ENCODE assay signal across 10 cellular contexts in the genomic region with DNA sequence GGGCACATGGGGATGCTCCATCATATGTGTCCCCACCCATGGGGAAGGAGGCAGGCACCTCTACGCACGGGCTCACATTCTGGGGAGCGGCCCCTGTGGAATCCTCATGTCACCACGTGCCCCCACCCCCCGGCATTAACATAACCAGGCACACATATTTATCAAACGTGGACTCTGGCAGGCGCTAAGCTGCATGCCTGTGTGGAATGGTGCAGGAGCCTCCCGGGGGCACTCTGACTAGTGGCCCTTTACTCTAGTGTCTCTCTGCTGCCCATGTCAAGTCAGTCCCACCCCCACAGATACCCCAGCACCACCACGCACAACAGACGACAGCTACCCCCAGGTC.
DNase-seq lines count a peak whose midpoint lies in the region; ATAC-seq and TF ChIP-seq lines count a peak whose summit lies in the region.
"Had no signal": no experiment of that assay in that cellular context is flagged by ENCODE, and none has a peak within 500 bp of the region (broad histone marks: within the 10 kb centered on the region; RNA-seq: fewer than 3 reads in every experiment).

No MANE protein-coding gene starts in this region.

- H3K4me3 ChIP-seq in DOHH2 (ENCODE audit: low read length), result peak overlapping the region; percentile 77
- peak overlapping the region; percentile 20; the same call in 1 of the 2 replicates for H3K4me3 ChIP-seq in MM.1S (ENCODE audit: low read length)
- H3K4me3 ChIP-seq: breast epithelium, lung had no signal

- DNase-seq in MM.1S (no peak), nephron progenitor cell (no peak), left colon (no peak), HEK293T (ENCODE audit: extremely low spot score) (no peak)

- H3K79me2 ChIP-seq in DOHH2 (ENCODE audit: control insufficient read depth, low read length) (peaks cover 92% of the 10 kb centered on the region), MM.1S (ENCODE audit: low read length) (peaks cover 81% of the 10 kb centered on the region)

- peak overlapping the region; percentile 98 for H3K27ac ChIP-seq in DOHH2 (ENCODE audit: low read depth, low read length)
- peak overlapping the region; percentile 99 for H3K27ac ChIP-seq in MM.1S (ENCODE audit: low read length)

- H3F3A ChIP-seq in DOHH2 (ENCODE audit: control insufficient read depth, insufficient read depth), result peaks cover 44% of the 10 kb centered on the region
- peaks cover 82% of the 10 kb centered on the region for H3F3A ChIP-seq in MM.1S (ENCODE audit: insufficient read depth, low read length)

- H3K4me1 ChIP-seq in DOHH2 (ENCODE audit: control insufficient read depth, low read length) (peaks cover 98% of the 10 kb centered on the region), MM.1S (ENCODE audit: low read length) (peaks cover 82% of the 10 kb centered on the region)

- H3K9me2 ChIP-seq in DOHH2 (replicated peaks; ENCODE audit: control insufficient read depth, low read length), result no peaks in the 10 kb centered on the region
- no peaks in the 10 kb centered on the region for H3K9me2 ChIP-seq in MM.1S (replicated peaks; ENCODE audit: insufficient read depth, low read length)

- CTCF ChIA-PET in HEK293T (lab: Yijun Ruan, JAX), result no interaction called here

- H2AFZ ChIP-seq in MM.1S (ENCODE audit: low read length), result no peak overlapping the region

- peaks cover 60% of the 10 kb centered on the region for H3K4me1 Mint-ChIP-seq in dendritic cell treated with granulocyte-macrophage colony-stimulating factor and Interleukin-4, amounts not matched to agents 40 ng/mL and 50 ng/mL, for 4 days (ENCODE audit: low read depth)
- H3K4me1 Mint-ChIP-seq in nephron progenitor cell, result peaks cover 83% of the 10 kb centered on the region

- H3K36me3 Mint-ChIP-seq in dendritic cell treated with granulocyte-macrophage colony-stimulating factor and Interleukin-4, amounts not matched to agents 40 ng/mL and 50 ng/mL, for 4 days (ENCODE audit: low read depth), result no peaks in the 10 kb centered on the region
- H3K36me3 Mint-ChIP-seq in nephron progenitor cell (ENCODE audit: low read depth), result peaks cover 27% of the 10 kb centered on the region

- H4K20me1 ChIP-seq in DOHH2 (ENCODE audit: control insufficient read depth, insufficient read depth, low read depth, low read length) (no peaks in the 10 kb centered on the region), MM.1S (ENCODE audit: insufficient read depth, low read length) (no peaks in the 10 kb centered on the region)

- H3K36me3 ChIP-seq in DOHH2 (ENCODE audit: control insufficient read depth, low read length) (peaks cover 64% of the 10 kb centered on the region), MM.1S (replicated peaks; ENCODE audit: insufficient read depth, low read length) (no peaks in the 10 kb centered on the region)
- H3K36me3 ChIP-seq: breast epithelium had no signal

- H3K27ac Mint-ChIP-seq in dendritic cell treated with granulocyte-macrophage colony-stimulating factor and Interleukin-4, amounts not matched to agents 40 ng/mL and 50 ng/mL, for 4 days, result no peak overlapping the region
- H3K27ac Mint-ChIP-seq in nephron progenitor cell, result peak overlapping the region; percentile 79

- peaks cover 61% of the 10 kb centered on the region for H3K27me3 Mint-ChIP-seq in dendritic cell treated with granulocyte-macrophage colony-stimulating factor and Interleukin-4, amounts not matched to agents 40 ng/mL and 50 ng/mL, for 4 days
- no peaks in the 10 kb centered on the region for H3K27me3 Mint-ChIP-seq in nephron progenitor cell (ENCODE audit: low read depth, poor library complexity)

- peak overlapping the region; percentile 60 for H3K4me3 Mint-ChIP-seq in dendritic cell treated with granulocyte-macrophage colony-stimulating factor and Interleukin-4, amounts not matched to agents 40 ng/mL and 50 ng/mL, for 4 days
- H3K4me3 Mint-ChIP-seq in nephron progenitor cell, result no peak overlapping the region

- no peaks in the 10 kb centered on the region for H3K9me3 Mint-ChIP-seq in dendritic cell treated with granulocyte-macrophage colony-stimulating factor and Interleukin-4, amounts not matched to agents 40 ng/mL and 50 ng/mL, for 4 days
- H3K9me3 Mint-ChIP-seq in nephron progenitor cell, result peaks cover 5% of the 10 kb centered on the region

- POLR2A ChIA-PET in HEK293T (lab: Yijun Ruan, JAX), result no interaction called here

- peak overlapping the region; percentile 76 for H3K9ac ChIP-seq in MM.1S (ENCODE audit: low read length)

- ATAC-seq in GM21360 (IDR thresholded peaks at IDR 0.05; ENCODE audit: unreplicated experiment) (no peak), HG03571 (IDR thresholded peaks at IDR 0.05; ENCODE audit: unreplicated experiment) (no peak), left colon (no peak)

- intact Hi-C loops in dendritic cell treated with granulocyte-macrophage colony-stimulating factor and Interleukin-4, amounts not matched to agents 40 ng/mL and 50 ng/mL, for 4 days (cut with micrococcal nuclease), result no loop called here
- intact Hi-C loops in left colon (cut with DNase I, micrococcal nuclease), result no loop called here

- H3K27me3 ChIP-seq in DOHH2 (ENCODE audit: control insufficient read depth, low read length) (no peaks in the 10 kb centered on the region), MM.1S (replicated peaks; ENCODE audit: insufficient read depth, low read length) (no peaks in the 10 kb centered on the region)
- H3K27me3 ChIP-seq: breast epithelium had no signal

- no peak for TF ChIP-seq CTCF in DOHH2 (IDR thresholded peaks at IDR 0.05; ENCODE audit: low read depth, low read length, poor library complexity, severe bottlenecking)
- no peak for TF ChIP-seq CTCF in MM.1S (IDR thresholded peaks at IDR 0.05; ENCODE audit: low read length)
- TF ChIP-seq CTCF in nephron progenitor cell (IDR thresholded peaks at IDR 0.05), result no peak

- H3K9me3 ChIP-seq in DOHH2 (ENCODE audit: control insufficient read depth, insufficient read depth, low read length) (no peaks in the 10 kb centered on the region), MM.1S (replicated peaks; ENCODE audit: insufficient read depth, low read length) (no peaks in the 10 kb centered on the region)
- H3K9me3 ChIP-seq: breast epithelium had no signal

- H3K4me2 ChIP-seq in DOHH2 (ENCODE audit: low read length), result peak overlapping the region; percentile 92
- peak overlapping the region; percentile 95 for H3K4me2 ChIP-seq in MM.1S (ENCODE audit: low read depth, low read length)

TF ChIP-seq in HEK293T, 16 proteins besides CTCF, POLR2A, EP300 and RAD21:
- TF ChIP-seq PKNOX1 (IDR thresholded peaks at IDR 0.05) (no peak), L3MBTL2 (conservative IDR thresholded peaks at IDR 0.05) (no peak), ELF4 (IDR thresholded peaks at IDR 0.05) (no peak), ARNT (IDR thresholded peaks at IDR 0.05) (no peak), TARDBP (IDR thresholded peaks at IDR 0.05) (no peak), CTBP1 (IDR thresholded peaks at IDR 0.05; ENCODE audit: borderline replicate concordance) (no peak), BHLHE40 (IDR thresholded peaks at IDR 0.05; ENCODE audit: borderline replicate concordance) (no peak), FOXM1 (IDR thresholded peaks at IDR 0.05; ENCODE audit: borderline replicate concordance) (no peak), LEF1 (IDR thresholded peaks at IDR 0.05; ENCODE audit: borderline replicate concordance) (no peak), SUZ12 (IDR thresholded peaks at IDR 0.05) (no peak), HDGF (IDR thresholded peaks at IDR 0.05; ENCODE audit: borderline replicate concordance) (no peak)
TF ChIP-seq in HEK293T: peak in this region for 0.
